In genomic region chr7:150732786-150733733, GRCh38 we compare ENCODE assay signal across 18 cellular contexts. TPM values are rescaled to one million over a fixed set of nuclear protein-coding genes. Genes with fewer than 3 reads are reported as not detected.
DNase-seq lines count a peak whose midpoint lies in the region; ATAC-seq lines count a peak whose summit lies in the region.
"Had no signal": no experiment of that assay in that cellular context is flagged by ENCODE, and none has a peak within 500 bp of the region (broad histone marks: within the 10 kb centered on the region; RNA-seq: fewer than 3 reads in every experiment).

No MANE protein-coding gene starts in this region.

- POLR2A ChIA-PET in activated CD4-positive, alpha-beta memory T cell treated with anti-CD3 and anti-CD28 coated beads, Interleukin-2, amount 10 ng/mL, durations not matched to agents 7 days and 5 days (lab: Charles Lee) = interaction anchor here (1.0 to 5.6 kb wide), 21 partner anchors 10 to 283 kb away, joined by 3 to 60 read pairs (median 9); partner anchors contain the start of genes GIMAP1, GIMAP2, GIMAP4 and GIMAP6

- peaks cover 31% of the 10 kb centered on the region for H3K36me3 Mint-ChIP-seq in activated CD4-positive, alpha-beta memory T cell treated with anti-CD3 and anti-CD28 coated beads, Interleukin-2, amount 10 ng/mL, durations not matched to agents 7 days and 5 days (ENCODE audit: low read depth)

- H3K4me3 Mint-ChIP-seq in activated CD4-positive, alpha-beta memory T cell treated with anti-CD3 and anti-CD28 coated beads, Interleukin-2, amount 10 ng/mL, durations not matched to agents 7 days and 5 days = peak overlapping the region; percentile 21

- H3K4me1 Mint-ChIP-seq in activated CD4-positive, alpha-beta memory T cell treated with anti-CD3 and anti-CD28 coated beads, Interleukin-2, amount 10 ng/mL, durations not matched to agents 7 days and 5 days = peaks cover 80% of the 10 kb centered on the region

- CTCF ChIA-PET in activated CD4-positive, alpha-beta memory T cell treated with anti-CD3 and anti-CD28 coated beads, Interleukin-2, amount 10 ng/mL, durations not matched to agents 7 days and 5 days (lab: Charles Lee) = interaction anchor here (0.8 to 7.9 kb wide), 11 partner anchors 9 to 326 kb away, joined by 3 to 44 read pairs (median 3); partner anchors contain the start of genes GIMAP1, GIMAP4 and GIMAP6

- H3K27ac Mint-ChIP-seq in activated CD4-positive, alpha-beta memory T cell treated with anti-CD3 and anti-CD28 coated beads, Interleukin-2, amount 10 ng/mL, durations not matched to agents 7 days and 5 days = peak overlapping the region; percentile 94
- H3K27ac Mint-ChIP-seq: progenitor cell of endocrine pancreas had no signal

- peak; percentile 65 for DNase-seq in activated CD8-positive, alpha-beta memory T cell treated with anti-CD3 and anti-CD28 coated beads for 24 hours
- no peak for DNase-seq in activated CD8-positive, alpha-beta memory T cell treated with anti-CD3 and anti-CD28 coated beads, Interleukin-2, amount 50 U/mL, for 4 hours
- no peak for DNase-seq in activated CD4-positive, alpha-beta memory T cell treated with anti-CD3 and anti-CD28 coated beads, Interleukin-2, amount 10 ng/mL, durations not matched to agents 7 days and 5 days
- peak; percentile 9 for DNase-seq in ecto neural progenitor cell (ENCODE audit: low spot score)
- peak; percentile 15 for DNase-seq in stimulated activated naive CD8-positive, alpha-beta T cell treated with anti-CD3 and anti-CD28 coated beads, Interleukin-15, Interleukin-2, amounts not matched to agents 100 U/mL and 50 U/mL, for 24 hours
- DNase-seq in activated effector memory CD4-positive, alpha-beta T cell treated with anti-CD3 and anti-CD28 coated beads, Interleukin-2, amount 50 U/mL, for 16 hours = no peak
- no peak for DNase-seq in iPS-NIHi7 (ENCODE audit: extremely low spot score)
- DNase-seq: amniotic stem cell, dorsolateral prefrontal cortex, mesendoderm, NCI-H1417, NCI-H2171, NCI-H748 treated with DMSO at 0.1 percent for 48 hours, SIG-M5 had no signal

- peak; percentile 62 for ATAC-seq in stimulated activated naive CD8-positive, alpha-beta T cell treated with anti-CD3 and anti-CD28 coated beads, Interleukin-15, Interleukin-2, amounts not matched to agents 100 U/mL and 50 U/mL, for 24 hours
- no peak for ATAC-seq in esophagus mucosa

- peaks cover 14% of the 10 kb centered on the region for H3K9me3 Mint-ChIP-seq in activated CD4-positive, alpha-beta memory T cell treated with anti-CD3 and anti-CD28 coated beads, Interleukin-2, amount 10 ng/mL, durations not matched to agents 7 days and 5 days

- H3K27me3 Mint-ChIP-seq in activated CD4-positive, alpha-beta memory T cell treated with anti-CD3 and anti-CD28 coated beads, Interleukin-2, amount 10 ng/mL, durations not matched to agents 7 days and 5 days = no peaks in the 10 kb centered on the region

RNA-seq across cellular contexts. Expression of gene GIMAP5, which starts 4.2 kb away (rescaled TPM):
- 10 to 100 TPM; 83.9 to 84.3 TPM for total RNA-seq in activated CD4-positive, alpha-beta memory T cell treated with anti-CD3 and anti-CD28 coated beads, Interleukin-2, amount 10 ng/mL, durations not matched to agents 7 days and 5 days
- 1.4 TPM for total RNA-seq in esophagus mucosa
- total RNA-seq: M059J, progenitor cell of endocrine pancreas had no signal

RNA-seq across cellular contexts. Expression of gene GIMAP1, which starts 16.6 kb away (rescaled TPM):
- total RNA-seq in activated CD4-positive, alpha-beta memory T cell treated with anti-CD3 and anti-CD28 coated beads, Interleukin-2, amount 10 ng/mL, durations not matched to agents 7 days and 5 days = 10 to 100 TPM; 18.8 to 21.0 TPM
- 0.44 TPM for total RNA-seq in esophagus mucosa
- total RNA-seq: A673, progenitor cell of endocrine pancreas had no signal

RNA-seq across cellular contexts. Expression of gene GIMAP2, which starts 47.6 kb away (rescaled TPM):
- total RNA-seq in activated CD4-positive, alpha-beta memory T cell treated with anti-CD3 and anti-CD28 coated beads, Interleukin-2, amount 10 ng/mL, durations not matched to agents 7 days and 5 days = 100 to 1,000 TPM; 113 to 120 TPM
- total RNA-seq in esophagus mucosa = 1.1 TPM
- total RNA-seq: progenitor cell of endocrine pancreas had no signal

Comparison
In these comparisons a context has a peak if more than half of its experiments do, and no peak if none do; other contexts are left out.
1. DNase-seq: peak in activated CD8-positive, alpha-beta memory T cell treated with anti-CD3 and anti-CD28 coated beads for 24 hours (single experiment), ecto neural progenitor cell (single experiment) and stimulated activated naive CD8-positive, alpha-beta T cell treated with anti-CD3 and anti-CD28 coated beads, Interleukin-15, Interleukin-2, amounts not matched to agents 100 U/mL and 50 U/mL, for 24 hours (single experiment); none in activated CD8-positive, alpha-beta memory T cell treated with anti-CD3 and anti-CD28 coated beads, Interleukin-2, amount 50 U/mL, for 4 hours (single experiment), activated CD4-positive, alpha-beta memory T cell treated with anti-CD3 and anti-CD28 coated beads, Interleukin-2, amount 10 ng/mL, durations not matched to agents 7 days and 5 days (single experiment), activated effector memory CD4-positive, alpha-beta T cell treated with anti-CD3 and anti-CD28 coated beads, Interleukin-2, amount 50 U/mL, for 16 hours (single experiment) and iPS-NIHi7 (single experiment).
2. RNA of gene GIMAP5, which starts 4.2 kb away (total RNA-seq): 83.9 to 84.3 TPM in activated CD4-positive, alpha-beta memory T cell treated with anti-CD3 and anti-CD28 coated beads, Interleukin-2, amount 10 ng/mL, durations not matched to agents 7 days and 5 days; 1.4 TPM in esophagus mucosa (single experiment); every median in the first group is over 10 times any median in the second.
3. RNA of gene GIMAP1, which starts 16.6 kb away (total RNA-seq): 18.8 to 21.0 TPM in activated CD4-positive, alpha-beta memory T cell treated with anti-CD3 and anti-CD28 coated beads, Interleukin-2, amount 10 ng/mL, durations not matched to agents 7 days and 5 days; 0.44 TPM in esophagus mucosa (single experiment); every median in the first group is over 10 times any median in the second.
4. RNA of gene GIMAP2, which starts 47.6 kb away (total RNA-seq): 113 to 120 TPM in activated CD4-positive, alpha-beta memory T cell treated with anti-CD3 and anti-CD28 coated beads, Interleukin-2, amount 10 ng/mL, durations not matched to agents 7 days and 5 days; 1.1 TPM in esophagus mucosa (single experiment); every median in the first group is over 10 times any median in the second.